In genomic region chr16:68235882-68236803, GRCh38 we compare ENCODE assay signal across 8 cellular contexts. TPM values are rescaled to one million over a fixed set of nuclear protein-coding genes. Genes with fewer than 3 reads are reported as not detected.
DNase-seq lines count a peak whose midpoint lies in the region; ATAC-seq and TF ChIP-seq lines count a peak whose summit lies in the region.

ESRP2 (minus strand) TSS chr16:68236127; CDS start chr16:68236045, 82 bp downstream.

- in situ Hi-C loops in astrocyte of the cerebellum (cut with HindIII; ENCODE audit: low sequenced_read_pairs) = no loop called here

- peak; percentile 52 for DNase-seq in DMS 273 (lab: John Stamatoyannopoulos, UW; ENCODE audit: unreplicated experiment)
- DNase-seq in DMS 273 treated with DMSO at 0.1 percent for 48 hours (lab: John Stamatoyannopoulos, UW) = no peak
- peak; percentile 86 for DNase-seq in NCI-H748 (lab: John Stamatoyannopoulos, UW; ENCODE audit: unreplicated experiment)
- no peak for DNase-seq in astrocyte of the cerebellum (ENCODE audit: low read depth)
- DNase-seq in spleen = peak; percentile 86

- H3K36me3 ChIP-seq in iPS-20b (ENCODE audit: insufficient read depth, low read depth, low read length) = peaks cover 22% of the 10 kb centered on the region
- H3K36me3 ChIP-seq in spleen = peaks cover 0 to 14% (median 2%) of the 10 kb centered on the region in 6 donors

- peaks cover 8% of the 10 kb centered on the region; the same call in 1 of the 2 replicates for H3K4me1 ChIP-seq in iPS-20b (ENCODE audit: insufficient read depth, low read length)
- H3K4me1 ChIP-seq in spleen = peaks cover 26 to 67% (median 48%) of the 10 kb centered on the region in 6 donors

- H3K27ac ChIP-seq in iPS-20b (ENCODE audit: low read length) (peak within 1 kb of the TSS; percentile 7), spleen (peak within 1 kb of the TSS in 6 of 8 donors; percentile 78 to 89 (median 84))

- ATAC-seq in HG02852 (IDR thresholded peaks at IDR 0.05; ENCODE audit: unreplicated experiment) = no peak
- no peak for ATAC-seq in GM19397 (IDR thresholded peaks at IDR 0.05; ENCODE audit: unreplicated experiment)

- H3K9me3 ChIP-seq in iPS-20b (ENCODE audit: insufficient read depth, low read depth, low read length) = no peaks in the 10 kb centered on the region
- no peaks in the 10 kb centered on the region for H3K9me3 ChIP-seq in spleen

- TF ChIP-seq CTCF in astrocyte of the cerebellum (IDR thresholded peaks at IDR 0.05; ENCODE audit: low read depth, low read length, missing control alignments) (no peak), spleen (IDR thresholded peaks at IDR 0.05 in 8 of 11, conservative IDR thresholded peaks at IDR 0.05 in 3 of 11) (no peak)

- H3K9ac ChIP-seq in iPS-20b (ENCODE audit: low read depth, low read length) = peak within 1 kb of the TSS; percentile 92

- intact Hi-C loops in spleen (cut with DNase I; ENCODE audit: low total_unique reads) = no loop called here

- 7 to 20% (median 9%) methylated on average over 21 to 82 of the region's 82 CpGs for WGBS in spleen, 5 donors

- H3K4me3 ChIP-seq in astrocyte of the cerebellum (ENCODE audit: low read depth, low read length) (peak within 1 kb of the TSS; percentile 43), iPS-20b (ENCODE audit: low read length) (peak within 1 kb of the TSS; percentile 76), spleen (peak within 1 kb of the TSS; percentile 51 to 86 (median 64))

- H3K27me3 ChIP-seq in iPS-20b (ENCODE audit: insufficient read depth, low read length) = peaks cover 43% of the 10 kb centered on the region
- peaks cover 0 to 20% (median 0%) of the 10 kb centered on the region in 7 donors for H3K27me3 ChIP-seq in spleen (replicated peaks in 1 of 7)

- TF ChIP-seq POLR2A in spleen (IDR thresholded peaks at IDR 0.05) = no peak

RNA-seq across cellular contexts. Expression of gene ESRP2, which starts in this region (rescaled TPM):
- under 1 TPM in 5 of 7 donors, not detected in 2; 0.20 to 0.35 (median 0.27) TPM for total RNA-seq in spleen
- polyA plus RNA-seq in spleen = under 1 TPM; 0.02 to 0.16 (median 0.09) TPM

Comparison
In these comparisons a context has a peak if more than half of its experiments do, and no peak if none do; other contexts are left out.
1. DNase-seq: peak in DMS 273 (single experiment) and NCI-H748 (single experiment); none in DMS 273 treated with DMSO at 0.1 percent for 48 hours (single experiment) and astrocyte of the cerebellum (single experiment).
2. Peak in DNase-seq, H3K4me3 ChIP-seq and H3K27ac ChIP-seq in spleen; RNA of the gene not detected or under 1 TPM.
3. Peak in every context shown above with its lines, with median percentiles within 50 percentile points of each other: H3K4me3 ChIP-seq.